ENCODE assay signal across 21 cellular contexts in the genomic region with DNA sequence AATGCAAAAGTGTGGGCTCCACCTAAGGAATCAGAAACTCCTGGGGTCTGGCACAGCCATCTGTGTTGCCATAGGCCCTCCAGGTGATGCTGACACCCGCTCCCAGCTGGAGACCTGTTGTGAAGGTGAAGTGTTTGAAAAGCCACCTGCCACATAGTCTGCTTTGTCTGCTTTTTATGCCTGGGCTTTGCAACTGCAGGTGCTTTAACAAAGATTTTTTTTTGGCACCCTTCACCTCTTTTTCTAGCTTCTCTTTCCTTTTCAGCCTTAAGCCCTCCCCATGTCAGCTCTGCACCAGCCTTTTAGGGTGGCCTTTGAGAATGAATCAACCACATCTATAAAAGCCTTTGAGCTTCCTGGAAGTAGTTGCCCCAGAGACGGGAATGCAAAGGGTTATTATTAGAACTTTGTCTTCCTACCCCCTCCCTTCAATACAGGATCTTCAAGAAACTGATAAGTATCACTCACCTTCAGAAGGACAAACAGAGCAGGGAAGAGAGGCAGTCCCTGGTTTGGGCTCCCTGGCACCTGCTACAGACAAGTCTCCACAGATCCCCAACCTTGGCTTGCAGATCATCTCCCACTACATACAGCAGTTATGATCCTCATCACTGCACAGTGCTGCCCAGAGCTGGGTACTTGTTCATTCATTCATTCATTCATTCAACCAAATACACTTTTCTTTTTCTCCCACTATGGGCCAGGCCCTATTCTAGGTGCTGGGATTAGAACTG. TPM values are rescaled to one million over a fixed set of nuclear protein-coding genes. Genes with fewer than 3 reads are reported as not detected.
A peak's percentile ranks its signal among the peaks of the same experiment; 100 is the strongest.
DNase-seq lines count a peak whose midpoint lies in the region; ATAC-seq and TF ChIP-seq lines count a peak whose summit lies in the region.
"Had no signal": no experiment of that assay in that cellular context is flagged by ENCODE, and none has a peak within 500 bp of the region (broad histone marks: within the 10 kb centered on the region; RNA-seq: fewer than 3 reads in every experiment).

No MANE protein-coding gene starts in this region.

- H3K27me3 ChIP-seq in left lung = peaks cover 0 to 59% of the 10 kb centered on the region in 2 donors
- peaks cover 6% of the 10 kb centered on the region for H3K27me3 ChIP-seq in brain microvascular endothelial cell (replicated peaks)

- DNase-seq in DMS79 (lab: John Stamatoyannopoulos, UW) = peak; percentile 77
- peak; percentile 85 for DNase-seq in NCI-H1105 (lab: John Stamatoyannopoulos, UW)
- DNase-seq in NCI-H524 (lab: John Stamatoyannopoulos, UW) = peak; percentile 31 to 75
- DNase-seq in left lung = no peak
- no peak for DNase-seq in activated T-cell treated with anti-CD3 and anti-CD28 coated beads, Interleukin-2, amount 50 U/mL, for 48 hours
- DNase-seq in brain microvascular endothelial cell = no peak
- no peak for DNase-seq in HCEC 1CT
- DNase-seq: anterior cingulate cortex; hypothalamus; NCI-H1436 treated with DMSO at 0.1 percent for 48 hours; SHP77 treated with DMSO at 0.1 percent for 48 hours; stimulated activated naive CD8-positive, alpha-beta T cell treated with anti-CD3 and anti-CD28 coated beads, Interleukin-15, Interleukin-2, amounts not matched to agents 100 U/mL and 50 U/mL, for 24 hours; upper lobe of right lung had no signal

- H3K4me1 ChIP-seq in left lung = peaks cover 0 to 6% of the 10 kb centered on the region in 2 donors
- H3K4me1 ChIP-seq: upper lobe of right lung had no signal

- intact Hi-C loops in left lung (cut with DNase I) = no loop called here

- H3K27ac ChIP-seq in left lung (no peak overlapping the region), brain microvascular endothelial cell (no peak overlapping the region)
- H3K27ac ChIP-seq: HL-60, upper lobe of right lung had no signal

- in situ Hi-C loops in brain microvascular endothelial cell (cut with HindIII; ENCODE audit: low pct_ligation_motif_present, low sequenced_read_pairs) = no loop called here

- H3K4me3 ChIP-seq in left lung = no peak overlapping the region
- H3K4me3 ChIP-seq in brain microvascular endothelial cell (ENCODE audit: low read depth, low read length) = no peak overlapping the region
- H3K4me3 ChIP-seq: upper lobe of right lung had no signal

- TF ChIP-seq CTCF in left lung (IDR thresholded peaks at IDR 0.05) (no peak), brain microvascular endothelial cell (IDR thresholded peaks at IDR 0.05; ENCODE audit: low read depth, low read length, missing control alignments) (no peak)

- ATAC-seq in left lung = peak; percentile 27
- no peak for ATAC-seq in GM21526 (IDR thresholded peaks at IDR 0.05; ENCODE audit: low FRiP score, unreplicated experiment)
- ATAC-seq: activated CD4-positive, CD25-positive, alpha-beta regulatory T cell treated with anti-CD3 and anti-CD28 coated beads, Interleukin-2, amount 50 U/mL, for 24 hours had no signal

- H3K9me3 ChIP-seq in left lung = no peaks in the 10 kb centered on the region
- H3K9me3 ChIP-seq: upper lobe of right lung had no signal

- H3K36me3 ChIP-seq in left lung (no peaks in the 10 kb centered on the region), brain microvascular endothelial cell (replicated peaks) (no peaks in the 10 kb centered on the region)
- H3K36me3 ChIP-seq: upper lobe of right lung had no signal

RNA-seq across cellular contexts. Expression of gene PVALB, which starts 8.1 kb away (rescaled TPM):
- under 1 TPM; 0.70 to 0.76 TPM for total RNA-seq in left lung
- total RNA-seq: chondrocyte; Daoy; kidney epithelial cell; mesenteric fat pad; T-helper 2 cell treated with Interferon-gamma antibody and Interleukin-4, amounts not matched to agents 100 ng/mL and 5 ng/mL, for 36 hours had no signal

RNA-seq across cellular contexts. Expression of gene IFT27, which starts 32.9 kb away (rescaled TPM):
- total RNA-seq in left lung = 10 to 100 TPM; 24.5 to 28.0 TPM

RNA-seq across cellular contexts. Expression of gene NCF4, which starts 52.0 kb away (rescaled TPM):
- total RNA-seq in left lung = 10 to 100 TPM; 13.0 to 68.1 TPM
- total RNA-seq: chondrocyte, kidney epithelial cell had no signal

Comparison
In these comparisons a context has a peak if more than half of its experiments do, and no peak if none do; other contexts are left out.
1. DNase-seq: peak in DMS79 (single experiment), NCI-H1105 (single experiment) and NCI-H524 (2 of 2); none in left lung (0 of 2), activated T-cell treated with anti-CD3 and anti-CD28 coated beads, Interleukin-2, amount 50 U/mL, for 48 hours (0 of 2), brain microvascular endothelial cell (single experiment) and HCEC 1CT (single experiment).